Comparison of ENCODE assay signal across 8 cellular contexts in genomic region chr9:37784640-37785483, GRCh38. TPM values are rescaled to one million over a fixed set of nuclear protein-coding genes. Genes with fewer than 3 reads are reported as not detected.
DNase-seq lines count a peak whose midpoint lies in the region; ATAC-seq and TF ChIP-seq lines count a peak whose summit lies in the region.

TSS of gene EXOSC3 (minus strand) at chr9:37785064. CDS start at chr9:37785044, 20 bp downstream.

- H3K27ac ChIP-seq in caudate nucleus (ENCODE audit: low read depth, low read length): peak within 1 kb of the TSS; percentile 78

- peaks cover 35% of the 10 kb centered on the region for H3K4me1 Mint-ChIP-seq in activated B cell treated with CpG ODN at 0.5 μM for 24 hours

- peak; percentile 77 for ATAC-seq in GM18873 (IDR thresholded peaks at IDR 0.05; ENCODE audit: low FRiP score, unreplicated experiment)
- peak; percentile 84 for ATAC-seq in HG03139 (IDR thresholded peaks at IDR 0.05; ENCODE audit: unreplicated experiment)
- peak; percentile 87 for ATAC-seq in activated B cell treated with CpG ODN at 0.5 μM for 24 hours (ENCODE audit: low read depth)

- DNase-seq in AG08396 (ENCODE audit: low spot score) (peak; percentile 90), NCI-H2227 (lab: John Stamatoyannopoulos, UW; ENCODE audit: unreplicated experiment) (peak; percentile 90), activated B cell treated with CpG ODN at 0.5 μM for 24 hours (peak; percentile 83), caudate nucleus (lab: John Stamatoyannopoulos, UW) (peak in 60 of 61 donors; percentile 35 to 93 (median 82)), islet precursor cell (peak; percentile 96)
- DNase-seq in stimulated activated CD4-positive, alpha-beta T cell treated with anti-CD3 and anti-CD28 coated beads, Interleukin-15, amount 100 ng/mL, for 1 hour (ENCODE audit: low read depth in 1 of 2, low spot score in 1 of 2): peak; percentile 63 to 72

- H3K36me3 Mint-ChIP-seq in activated B cell treated with CpG ODN at 0.5 μM for 24 hours (ENCODE audit: low read depth): peaks cover 43% of the 10 kb centered on the region

- POLR2A ChIA-PET in activated B cell treated with CpG ODN at 0.5 μM for 24 hours (lab: Charles Lee): interaction anchor here (0.6 to 2.9 kb wide), 12 partner anchors 9 to 1384 kb away, joined by 3 to 63 read pairs (median 4); partner anchors contain the start of genes DCAF10, SLC25A51, TOMM5 and TRMT10B

- no peaks in the 10 kb centered on the region for H3K27me3 Mint-ChIP-seq in activated B cell treated with CpG ODN at 0.5 μM for 24 hours

- peak within 1 kb of the TSS; percentile 93 for H3K27ac Mint-ChIP-seq in activated B cell treated with CpG ODN at 0.5 μM for 24 hours

- intact Hi-C loops in activated B cell treated with CpG ODN at 0.5 μM for 24 hours (cut with micrococcal nuclease): loop anchor here (1.0 to 10.0 kb wide), 5 partner anchors 15 to 300 kb away; partner anchors contain the start of genes DCAF10, POLR1E, SLC25A51 and TOMM5

- CTCF ChIA-PET in activated B cell treated with CpG ODN at 0.5 μM for 24 hours (lab: Charles Lee): interaction anchor here (1.3 kb wide), 1 partner anchor 16 kb away, joined by 5 read pairs; the partner anchor contains the start of gene DCAF10

- H3K9me3 Mint-ChIP-seq in activated B cell treated with CpG ODN at 0.5 μM for 24 hours: no peaks in the 10 kb centered on the region

- no peak for TF ChIP-seq CTCF in activated B cell treated with CpG ODN at 0.5 μM for 24 hours (IDR thresholded peaks at IDR 0.05)

- H3K4me3 Mint-ChIP-seq in activated B cell treated with CpG ODN at 0.5 μM for 24 hours: peak within 1 kb of the TSS; percentile 98

RNA-seq across cellular contexts. Expression of gene EXOSC3, which starts in this region (rescaled TPM):
- total RNA-seq in activated B cell treated with CpG ODN at 0.5 μM for 24 hours: 63.8 and 69.9 TPM in 2 replicates

Comparison
In these comparisons a context has a peak if more than half of its experiments do, and no peak if none do; other contexts are left out.
1. Peak in every context shown above with its lines: DNase-seq, ATAC-seq and H3K27ac ChIP-seq.